ENCODE assay signal across 9 cellular contexts in the genomic region with DNA sequence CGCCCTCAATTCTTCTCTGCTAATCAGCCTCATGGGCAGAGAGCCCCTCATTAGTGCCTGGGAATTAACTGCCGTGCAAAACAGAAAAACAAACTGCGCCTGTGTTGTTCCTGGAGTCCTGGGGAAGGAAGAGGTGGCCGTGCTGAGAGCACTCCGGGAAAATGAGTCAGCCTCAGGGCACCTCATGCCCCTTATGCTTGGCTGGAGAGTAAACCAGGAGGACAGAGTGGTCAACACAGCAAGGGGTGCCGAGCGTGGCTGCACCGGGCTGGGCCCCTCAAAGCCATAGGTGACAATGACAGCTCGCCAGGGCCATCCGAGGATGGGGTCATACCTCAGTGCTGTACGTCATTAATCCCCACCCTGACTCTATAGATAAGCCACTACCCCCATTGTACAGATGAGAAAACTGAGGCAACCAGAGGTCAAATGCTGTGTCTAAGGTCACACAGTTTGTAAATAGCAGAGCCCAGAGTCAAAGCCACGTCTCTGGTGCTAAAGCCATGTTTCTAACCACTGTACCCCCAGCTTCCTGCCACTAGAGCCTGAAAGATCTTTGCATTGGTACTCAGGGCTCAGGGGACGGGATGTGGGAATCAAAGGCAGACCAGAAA.
"Had no signal": no experiment of that assay in that cellular context is flagged by ENCODE, and none has a peak within 500 bp of the region (broad histone marks: within the 10 kb centered on the region; RNA-seq: fewer than 3 reads in every experiment).

No MANE protein-coding gene starts in this region.

- H3K9me3 ChIP-seq: HAP-1 had no signal

- H3K4me3 ChIP-seq: GM23248, HAP-1 had no signal

- H3K9ac ChIP-seq: GM23248 had no signal

- H2AFZ ChIP-seq: GM23248 had no signal

- ATAC-seq: HCT116 had no signal

- DNase-seq: GM23248, GOT3, H7, HFFc6, IMR-90, KBM-7 had no signal

- H3K4me1 ChIP-seq: HAP-1 had no signal

- FAIRE-seq: HTR-8/SVneo had no signal

- H3K27ac ChIP-seq: GM23248 had no signal

- H3K36me3 ChIP-seq: HAP-1 had no signal
